14 cellular contexts compared by ENCODE assay signal in the genomic region with DNA sequence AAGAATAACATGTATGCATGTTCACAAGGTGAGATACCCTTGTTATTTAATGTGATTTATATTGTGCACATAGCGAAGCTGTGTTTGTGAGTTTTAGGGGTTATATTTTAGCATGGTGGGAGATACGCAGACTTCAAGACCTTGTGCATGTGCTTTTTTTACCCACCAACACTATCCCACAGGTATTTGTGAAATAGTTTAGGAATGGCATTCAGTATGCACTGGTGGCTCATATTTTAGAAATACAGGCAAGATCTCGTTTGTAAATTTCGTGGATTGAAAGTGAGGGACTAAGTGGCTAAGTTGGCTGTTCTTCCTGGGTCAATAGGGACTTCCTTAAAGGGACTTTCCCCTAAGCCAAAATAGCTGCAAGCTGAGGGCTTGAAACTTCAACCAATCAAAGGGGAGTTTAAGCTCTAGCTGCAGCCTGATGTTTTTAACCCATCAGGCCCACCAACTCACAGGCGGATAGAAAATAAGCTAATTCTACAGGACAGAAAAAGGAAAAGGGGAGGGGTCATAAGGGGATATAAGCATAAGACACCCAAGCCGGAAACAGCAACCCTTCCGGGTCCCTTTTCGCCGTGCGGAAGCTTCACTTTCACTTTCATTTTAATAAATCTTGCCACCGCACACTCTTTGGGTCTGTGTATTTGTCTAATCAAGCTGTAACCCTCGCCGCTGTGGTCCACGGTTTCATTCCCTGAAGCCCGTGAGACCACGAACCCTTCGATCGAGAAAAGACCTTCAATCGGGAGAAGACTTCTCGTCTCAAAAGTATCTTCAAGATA.
DNase-seq lines count a peak whose midpoint lies in the region; ATAC-seq and TF ChIP-seq lines count a peak whose summit lies in the region.
"Had no signal": no experiment of that assay in that cellular context is flagged by ENCODE, and none has a peak within 500 bp of the region (broad histone marks: within the 10 kb centered on the region; RNA-seq: fewer than 3 reads in every experiment).

No MANE protein-coding gene starts in this region.

- H3K36me3 ChIP-seq in upper lobe of right lung: no peaks in the 10 kb centered on the region

- H3K27ac ChIP-seq in upper lobe of right lung: no peak overlapping the region

- no peaks in the 10 kb centered on the region for H3K9me3 ChIP-seq in upper lobe of right lung

- intact Hi-C loops in upper lobe of right lung (cut with DNase I): no loop called here

- ATAC-seq in GM19463 (IDR thresholded peaks at IDR 0.05; ENCODE audit: unreplicated experiment) (no peak), upper lobe of right lung (no peak)
- ATAC-seq: left cardiac atrium had no signal

- H3K4me3 ChIP-seq in WI38 (ENCODE audit: low read depth, low read length): peak overlapping the region; percentile 15; the same call in 1 of the 2 replicates
- no peak overlapping the region for H3K4me3 ChIP-seq in upper lobe of right lung

- DNase-seq in COLO668 (lab: John Stamatoyannopoulos, UW; ENCODE audit: unreplicated experiment) (peak; percentile 39), HuH-7 (ENCODE audit: low spot score) (peak; percentile 26), NCI-H526 treated with DMSO at 0.1 percent for 48 hours (lab: John Stamatoyannopoulos, UW) (peak; percentile 5), foreskin melanocyte (no peak), NAMALWA (ENCODE audit: low spot score) (no peak), upper lobe of right lung (no peak)
- DNase-seq: activated CD4-positive, alpha-beta T cell treated with anti-CD3 and anti-CD28 coated beads, Interleukin-2, amount 50 U/mL, for 1 hour; left cardiac atrium; naive B cell; NCI-H69; stimulated activated CD4-positive, alpha-beta T cell treated with anti-CD3 and anti-CD28 coated beads, Interleukin-2, amount 100 ng/mL, for 24 hours; SW 1271 had no signal

- H3K27me3 ChIP-seq in upper lobe of right lung: no peaks in the 10 kb centered on the region

- TF ChIP-seq CTCF in WI38 (IDR thresholded peaks at IDR 0.05; ENCODE audit: low read depth, low read length): no peak
- TF ChIP-seq CTCF in upper lobe of right lung (IDR thresholded peaks at IDR 0.05): no peak

- no peaks in the 10 kb centered on the region for H3K4me1 ChIP-seq in upper lobe of right lung

Comparison
In these comparisons a context has a peak if more than half of its experiments do, and no peak if none do; other contexts are left out.
1. DNase-seq: peak in COLO668 (single experiment), HuH-7 (single experiment) and NCI-H526 treated with DMSO at 0.1 percent for 48 hours (single experiment); none in foreskin melanocyte (single experiment), NAMALWA (single experiment) and upper lobe of right lung (single experiment).